Comparison of ENCODE assay signal across 9 cellular contexts in the genomic region with DNA sequence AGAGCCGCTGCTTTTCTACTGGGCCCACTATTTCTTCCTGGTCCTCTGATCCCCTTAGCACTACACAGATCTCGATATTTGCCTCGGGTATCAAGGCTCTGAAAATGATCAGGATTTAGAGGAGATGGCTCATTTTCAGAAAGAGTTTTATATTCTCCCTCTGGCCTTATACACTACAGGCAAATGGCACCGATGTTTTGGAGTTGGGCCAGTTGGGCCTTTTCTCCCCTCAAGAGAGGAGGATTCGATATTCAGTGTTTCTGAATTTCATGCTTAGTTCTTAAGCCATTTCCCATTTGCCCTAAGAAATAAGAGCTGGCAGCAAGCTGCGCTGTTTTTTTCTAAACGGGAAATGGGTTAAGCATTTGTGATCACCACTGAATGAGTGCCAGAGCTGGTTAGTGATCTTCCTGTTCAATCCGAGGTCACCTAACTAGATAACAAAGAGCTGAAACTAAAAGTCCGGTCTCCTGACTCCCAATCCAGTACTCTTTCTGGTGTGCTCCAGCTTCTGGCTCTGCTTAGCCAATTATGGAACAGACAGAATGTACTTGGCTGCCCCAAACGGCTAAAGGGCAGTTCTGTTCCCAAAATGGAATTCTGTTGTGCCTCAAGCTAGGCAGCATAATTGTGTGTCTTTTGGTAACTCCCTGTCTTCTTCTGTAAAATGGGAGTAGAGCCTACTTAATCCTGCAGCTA. TPM values are rescaled to one million over a fixed set of nuclear protein-coding genes. Genes with fewer than 3 reads are reported as not detected.
DNase-seq lines count a peak whose midpoint lies in the region; ATAC-seq and TF ChIP-seq lines count a peak whose summit lies in the region.
"Had no signal": no experiment of that assay in that cellular context is flagged by ENCODE, and none has a peak within 500 bp of the region (broad histone marks: within the 10 kb centered on the region; RNA-seq: fewer than 3 reads in every experiment).

No MANE protein-coding gene starts in this region.

- intact Hi-C loops in CD4-positive, alpha-beta T cell (cut with DNase I, micrococcal nuclease) = loop anchor here in 1 of 2 experiments (10.0 kb wide), 2 partner anchors 181 to 1141 kb away; a partner anchor contains a TSS
- intact Hi-C loops in posterior vena cava (cut with DNase I) = loop anchor here in 1 of 2 donors (10.0 kb wide), 1 partner anchor 271 kb away; a partner anchor contains a TSS

- no peaks in the 10 kb centered on the region for H3K9me3 ChIP-seq in CD4-positive, alpha-beta T cell (ENCODE audit: control insufficient read depth, low read length)
- H3K9me3 ChIP-seq in OCI-LY3 (ENCODE audit: insufficient read depth, low read length) = no peaks in the 10 kb centered on the region
- H3K9me3 ChIP-seq in esophagus (ENCODE audit: control insufficient read depth in 2 of 2, insufficient read depth in 1 of 2, low read depth in 1 of 2, low read length in 1 of 2) = no peaks in the 10 kb centered on the region
- no peaks in the 10 kb centered on the region for H3K9me3 ChIP-seq in osteoblast (ENCODE audit: low read depth, low read length)

- H3K4me2 ChIP-seq in OCI-LY3 (ENCODE audit: low read length) (no peak overlapping the region), osteoblast (ENCODE audit: insufficient read depth, low read length) (peak overlapping the region; percentile 93)

- peaks cover 29% of the 10 kb centered on the region for H3K4me1 Mint-ChIP-seq in CD4-positive, alpha-beta T cell (ENCODE audit: low read depth)

- H3K4me3 ChIP-seq in OCI-LY3 (ENCODE audit: low read length) = no peak overlapping the region
- no peak overlapping the region for H3K4me3 ChIP-seq in esophagus (ENCODE audit: low read depth in 1 of 2, low read length in 2 of 2)
- no peak overlapping the region for H3K4me3 ChIP-seq in osteoblast (ENCODE audit: insufficient read depth, low read length)

- 74 to 78% methylated on average over 10 of the region's 10 CpGs for WGBS in esophagus, 2 donors

- H3K4me3 Mint-ChIP-seq in CD4-positive, alpha-beta T cell = peak overlapping the region; percentile 82

- no peaks in the 10 kb centered on the region for H3K9me3 Mint-ChIP-seq in CD4-positive, alpha-beta T cell

- H3K79me2 ChIP-seq in OCI-LY3 (ENCODE audit: low read length) (peaks cover 15% of the 10 kb centered on the region), osteoblast (ENCODE audit: insufficient read depth, low read length) (peaks cover 26% of the 10 kb centered on the region)

- CTCF ChIA-PET in CD4-positive, alpha-beta T cell (lab: Charles Lee) = interaction anchor here (3.0 kb wide), 1 partner anchor 13 kb away, joined by 10 read pairs; no protein-coding TSS in a partner anchor

- peaks cover 20% of the 10 kb centered on the region for H3K36me3 Mint-ChIP-seq in CD4-positive, alpha-beta T cell (ENCODE audit: low read depth)

- H4K20me1 ChIP-seq in OCI-LY3 (ENCODE audit: insufficient read depth, low read length) = no peaks in the 10 kb centered on the region
- no peaks in the 10 kb centered on the region for H4K20me1 ChIP-seq in osteoblast (ENCODE audit: insufficient read depth, low read length)

- H3K4me1 ChIP-seq in OCI-LY3 (ENCODE audit: low read length) (peaks cover 13% of the 10 kb centered on the region), esophagus (ENCODE audit: control insufficient read depth in 2 of 2, insufficient read depth in 2 of 2, low read length in 1 of 2) (peaks cover 0 to 4% of the 10 kb centered on the region in 2 donors), osteoblast (ENCODE audit: insufficient read depth, low read length) (peaks cover 21% of the 10 kb centered on the region)

- H3K9ac ChIP-seq in OCI-LY3 (ENCODE audit: low read length) = no peak overlapping the region

- no peaks in the 10 kb centered on the region for H3K36me3 ChIP-seq in OCI-LY3 (replicated peaks; ENCODE audit: low read depth, low read length)
- no peaks in the 10 kb centered on the region for H3K36me3 ChIP-seq in esophagus (ENCODE audit: control insufficient read depth in 2 of 2, insufficient read depth in 2 of 2, low read length in 1 of 2)
- H3K36me3 ChIP-seq in osteoblast (ENCODE audit: insufficient read depth, low read length) = peaks cover 5% of the 10 kb centered on the region

- ATAC-seq in CD4-positive, alpha-beta T cell (ENCODE audit: poor library complexity) = no peak

- no peak for DNase-seq in CD4-positive, alpha-beta T cell
- DNase-seq in osteoblast (ENCODE audit: insufficient read length, low spot score, missing footprints) = no peak
- DNase-seq in CD1c-positive myeloid dendritic cell (ENCODE audit: extremely low spot score) = no peak
- no peak for DNase-seq in NCI-H1417 treated with DMSO at 0.1 percent for 48 hours (lab: John Stamatoyannopoulos, UW)
- DNase-seq in posterior vena cava (ENCODE audit: low spot score) = no peak
- DNase-seq in NCI-H1105 (lab: John Stamatoyannopoulos, UW) = no peak
- DNase-seq: occipital lobe had no signal

- H3K27ac Mint-ChIP-seq in CD4-positive, alpha-beta T cell = peak overlapping the region; percentile 93

- TF ChIP-seq CTCF in CD4-positive, alpha-beta T cell (IDR thresholded peaks at IDR 0.05) = no peak
- no peak for TF ChIP-seq CTCF in OCI-LY3 (IDR thresholded peaks at IDR 0.05; ENCODE audit: low read depth, low read length)
- TF ChIP-seq CTCF in osteoblast (IDR thresholded peaks at IDR 0.05; ENCODE audit: extremely low read depth, low read depth, low read length) = no peak

- no peaks in the 10 kb centered on the region for H3K27me3 Mint-ChIP-seq in CD4-positive, alpha-beta T cell

- no peaks in the 10 kb centered on the region for H3K27me3 ChIP-seq in CD4-positive, alpha-beta T cell (ENCODE audit: control insufficient read depth, insufficient read depth, low read length)
- H3K27me3 ChIP-seq in OCI-LY3 (ENCODE audit: low read depth, low read length) = no peaks in the 10 kb centered on the region
- no peaks in the 10 kb centered on the region for H3K27me3 ChIP-seq in esophagus (ENCODE audit: control insufficient read depth in 1 of 2, insufficient read depth in 2 of 2, low read length in 2 of 2)
- no peaks in the 10 kb centered on the region for H3K27me3 ChIP-seq in osteoblast (ENCODE audit: insufficient read depth, low read length)

- H3K27ac ChIP-seq in CD4-positive, alpha-beta T cell (ENCODE audit: low read depth, low read length) = no peak overlapping the region
- no peak overlapping the region for H3K27ac ChIP-seq in OCI-LY3 (ENCODE audit: low read length)
- peak overlapping the region; percentile 40 to 76 for H3K27ac ChIP-seq in esophagus (ENCODE audit: low read depth in 2 of 2, low read length in 1 of 2)
- no peak overlapping the region for H3K27ac ChIP-seq in osteoblast (ENCODE audit: low read depth, low read length)

- peak overlapping the region; percentile 97; the same call in 1 of the 2 replicates for H2AFZ ChIP-seq in OCI-LY3 (ENCODE audit: low read depth, low read length)
- H2AFZ ChIP-seq in osteoblast (ENCODE audit: low read length) = peak overlapping the region; percentile 86

- POLR2A ChIA-PET in CD4-positive, alpha-beta T cell (lab: Charles Lee) = interaction anchor here (0.9 to 2.6 kb wide), 5 partner anchors 9 to 43 kb away, joined by 3 to 13 read pairs (median 5); a partner anchor contains a TSS

RNA-seq across cellular contexts. Expression of a gene that starts 1.3 kb away (rescaled TPM):
- 10 to 100 TPM; 10.6 to 12.0 TPM for total RNA-seq in CD4-positive, alpha-beta T cell
- 10 to 100 TPM in 1 of 2 donors, 1 to 10 TPM in 1; 8.2 to 16.5 TPM for polyA plus RNA-seq in esophagus
- total RNA-seq in osteoblast (20.6 and 24.2 TPM in 2 replicates), posterior vena cava (10 to 100 TPM in 1 of 2 donors, 1 to 10 TPM in 1; 9.6 to 16.6 TPM)

RNA-seq across cellular contexts. Expression of a gene that starts 25.1 kb away (rescaled TPM):
- 10 to 100 TPM; 28.8 to 28.9 TPM for total RNA-seq in CD4-positive, alpha-beta T cell
- 10 to 100 TPM; 42.7 to 44.0 TPM for polyA plus RNA-seq in esophagus
- total RNA-seq in osteoblast = 63.7 and 65.4 TPM in 2 replicates
- 10 to 100 TPM; 49.4 to 72.5 TPM for total RNA-seq in posterior vena cava

RNA-seq across cellular contexts. Expression of a gene that starts 43.0 kb away (rescaled TPM):
- 10 to 100 TPM; 59.1 to 65.2 TPM for total RNA-seq in CD4-positive, alpha-beta T cell
- polyA plus RNA-seq in esophagus = 100 to 1,000 TPM in 1 of 2 donors, 10 to 100 TPM in 1; 77.0 to 117 TPM
- total RNA-seq in osteoblast (15.6 and 22.8 TPM in 2 replicates), posterior vena cava (10 to 100 TPM; 24.0 to 32.2 TPM)

RNA-seq across cellular contexts. Expression of a gene that starts 52.9 kb away (rescaled TPM):
- total RNA-seq in CD4-positive, alpha-beta T cell = not detected
- under 1 TPM; 0.05 to 0.10 TPM for polyA plus RNA-seq in esophagus
- total RNA-seq in osteoblast (under 0.01 and 0.36 TPM in 2 replicates), posterior vena cava (1 to 10 TPM; 1.7 to 2.5 TPM)
- total RNA-seq: occipital lobe had no signal

Comparison
In these comparisons a context has a peak if more than half of its experiments do, and no peak if none do; other contexts are left out.
1. H3K27ac ChIP-seq: peak in esophagus (2 of 2); none in CD4-positive, alpha-beta T cell (single experiment), OCI-LY3 (single experiment) and osteoblast (single experiment).